Comparison of ENCODE assay signal across 1 cellular context in genomic region chr4:186260504-186261448, GRCh38.
TF ChIP-seq lines count a peak whose summit lies in the region.

No MANE protein-coding gene starts in this region.

TF ChIP-seq in H1, 55 proteins besides CTCF, POLR2A, EP300 and RAD21:
- no peak for TF ChIP-seq TAF1 (IDR thresholded peaks at IDR 0.05; ENCODE audit: low read depth, low read length)
- no peak for TF ChIP-seq CTBP2 (IDR thresholded peaks at IDR 0.05; ENCODE audit: borderline replicate concordance, insufficient read depth, insufficient read length, low read length)
- TF ChIP-seq TEAD4 (IDR thresholded peaks at IDR 0.05; ENCODE audit: low read depth, low read length) = no peak
- TF ChIP-seq RNF2 (IDR thresholded peaks at IDR 0.05; ENCODE audit: borderline replicate concordance, low read depth, low read length, missing control alignments, poor library complexity, severe bottlenecking) = no peak
- peak; percentile 48 for TF ChIP-seq MAX (IDR thresholded peaks at IDR 0.05)
- no peak for TF ChIP-seq CHD1 (IDR thresholded peaks at IDR 0.05; ENCODE audit: low read depth, low read length)
- no peak for TF ChIP-seq HDAC2 (IDR thresholded peaks at IDR 0.05; ENCODE audit: borderline replicate concordance in 1 of 2, low read depth in 2 of 2, low read length in 2 of 2)
- no peak for TF ChIP-seq EGR1 (IDR thresholded peaks at IDR 0.05; ENCODE audit: borderline replicate concordance, low read depth, low read length)
- no peak for TF ChIP-seq SRF (IDR thresholded peaks at IDR 0.05; ENCODE audit: low read depth, low read length)
